Comparison of ENCODE assay signal across 1 cellular context in the genomic region with DNA sequence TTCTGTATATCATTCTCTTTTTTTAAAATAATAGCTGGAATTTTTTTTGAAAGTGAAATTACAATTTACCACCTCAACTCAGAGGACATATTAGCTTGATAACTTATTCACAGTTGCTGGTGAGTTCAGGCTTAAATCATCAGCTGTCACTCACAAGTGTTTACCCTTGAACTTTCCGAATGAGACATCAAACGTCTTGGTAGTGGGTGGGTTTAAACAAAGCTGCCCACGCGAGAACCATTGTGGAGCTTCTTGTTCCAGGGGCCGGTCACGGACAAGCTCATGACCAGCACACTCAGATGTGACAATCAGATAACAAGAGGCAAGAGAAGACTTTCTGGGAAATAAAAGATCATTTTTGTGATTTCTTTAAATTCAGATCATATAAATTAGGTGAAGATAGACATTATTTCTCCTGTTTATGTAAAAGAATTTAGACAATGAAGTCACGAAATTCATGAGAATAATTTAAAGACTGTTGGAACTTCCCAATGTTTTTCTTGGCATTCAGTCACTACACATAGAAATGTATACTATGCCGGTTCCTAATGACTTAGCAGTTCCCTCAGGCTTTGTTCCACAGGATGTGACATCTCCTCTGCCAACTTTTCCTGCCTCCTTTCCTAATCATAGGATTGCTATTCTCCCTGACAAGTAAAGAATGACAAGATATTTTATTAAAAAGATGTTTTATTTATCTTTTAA.
TF ChIP-seq lines count a peak whose summit lies in the region.

No MANE protein-coding gene starts in this region.

TF ChIP-seq in WTC11, 78 proteins besides CTCF, POLR2A, EP300 and RAD21 (continued from another document):
- no peak for TF ChIP-seq FOXP4 (CRISPR knock-in tag; IDR thresholded peaks at IDR 0.05)
- TF ChIP-seq MYBL2 (CRISPR knock-in tag; IDR thresholded peaks at IDR 0.05): no peak
- TF ChIP-seq TEAD1 (CRISPR knock-in tag; IDR thresholded peaks at IDR 0.05): no peak
- TF ChIP-seq HMGA2 (CRISPR knock-in tag; IDR thresholded peaks at IDR 0.05): no peak
